In genomic region chr1:13950637-13951036, GRCh38 we compare ENCODE assay signal across 15 cellular contexts.
DNase-seq lines count a peak whose midpoint lies in the region; ATAC-seq and TF ChIP-seq lines count a peak whose summit lies in the region.
"Had no signal": no experiment of that assay in that cellular context is flagged by ENCODE, and none has a peak within 500 bp of the region (broad histone marks: within the 10 kb centered on the region; RNA-seq: fewer than 3 reads in every experiment).

No MANE protein-coding gene starts in this region.

- peaks cover 3% of the 10 kb centered on the region for H3K4me1 ChIP-seq in right cardiac atrium (ENCODE audit: control insufficient read depth, insufficient read depth, low read length)
- H3K4me1 ChIP-seq in heart right ventricle = no peaks in the 10 kb centered on the region
- H3K4me1 ChIP-seq in suprapubic skin = peaks cover 23% of the 10 kb centered on the region
- H3K4me1 ChIP-seq: BLaER1, stomach had no signal

- H3K4me3 ChIP-seq in right cardiac atrium (ENCODE audit: low read length) (no peak overlapping the region), heart right ventricle (no peak overlapping the region), NB4 (ENCODE audit: low read depth, low read length) (no peak overlapping the region), fibroblast of pulmonary artery (replicated peaks; ENCODE audit: low read depth, low read length) (no peak overlapping the region), suprapubic skin (no peak overlapping the region)
- H3K4me3 ChIP-seq: BLaER1, stomach had no signal

- no peak for ATAC-seq in right cardiac atrium
- no peak for ATAC-seq in heart right ventricle
- ATAC-seq in HG03159 (IDR thresholded peaks at IDR 0.05; ENCODE audit: unreplicated experiment) = no peak

- WGBS in right cardiac atrium = 61% methylated on average over 7 of the region's 7 CpGs
- 58 to 60% methylated on average over 7 of the region's 7 CpGs for WGBS in heart right ventricle, 2 donors
- 74% methylated on average over 7 of the region's 7 CpGs for WGBS in suprapubic skin

- TF ChIP-seq EP300 in suprapubic skin (IDR thresholded peaks at IDR 0.05) = no peak

- intact Hi-C loops in right cardiac atrium (cut with DNase I) = loop anchor here in 1 of 4 donors (10.0 kb wide), 1 partner anchor 116 kb away; no protein-coding TSS in a partner anchor
- intact Hi-C loops in heart right ventricle (cut with DNase I) = loop anchor here in 5 of 10 donors (10.0 kb wide), 2 partner anchors 116 to 126 kb away; no protein-coding TSS in a partner anchor

- H3K27me3 ChIP-seq in right cardiac atrium (ENCODE audit: control insufficient read depth, insufficient read depth) (no peaks in the 10 kb centered on the region), heart right ventricle (peaks cover 0 to 28% (median 0%) of the 10 kb centered on the region in 7 donors), suprapubic skin (no peaks in the 10 kb centered on the region)
- H3K27me3 ChIP-seq: BLaER1, stomach had no signal

- no peak for DNase-seq in right cardiac atrium
- DNase-seq in heart right ventricle = no peak
- peak; percentile 13 for DNase-seq in NB4 (ENCODE audit: low read depth)
- DNase-seq in fibroblast of pulmonary artery (ENCODE audit: low read depth) = no peak
- no peak for DNase-seq in suprapubic skin (ENCODE audit: low spot score in 2 of 2)
- DNase-seq in NCI-H1436 (lab: John Stamatoyannopoulos, UW) = no peak
- no peak for DNase-seq in NCI-H2081 treated with DMSO at 0.1 percent for 48 hours (lab: John Stamatoyannopoulos, UW)
- DNase-seq: anterior cingulate cortex; effector CD4-positive, alpha-beta T cell; GDM1; stimulated activated CD4-positive, alpha-beta T cell treated with anti-CD3 and anti-CD28 coated beads, Interleukin-4, amount 100 ng/mL, for 1 hour; stomach had no signal

- H3K27ac ChIP-seq in right cardiac atrium (ENCODE audit: low read length) (peak overlapping the region; percentile 53), heart right ventricle (peak overlapping the region in 1 of 10 donors; percentile 63), suprapubic skin (peak overlapping the region; percentile 13)
- H3K27ac ChIP-seq: BLaER1, RWPE1 had no signal

- no peaks in the 10 kb centered on the region for H3K36me3 ChIP-seq in heart right ventricle
- H3K36me3 ChIP-seq in suprapubic skin = no peaks in the 10 kb centered on the region
- H3K36me3 ChIP-seq: BLaER1, stomach had no signal

- TF ChIP-seq POLR2A in NB4 (IDR thresholded peaks at IDR 0.05; ENCODE audit: extremely low read depth, insufficient read length) = no peak
- no peak for TF ChIP-seq POLR2A in suprapubic skin (IDR thresholded peaks at IDR 0.05)

- no peaks in the 10 kb centered on the region for H3K9me3 ChIP-seq in right cardiac atrium (ENCODE audit: control insufficient read depth, low read length)
- no peaks in the 10 kb centered on the region for H3K9me3 ChIP-seq in heart right ventricle
- no peaks in the 10 kb centered on the region for H3K9me3 ChIP-seq in suprapubic skin
- H3K9me3 ChIP-seq: BLaER1, stomach had no signal

- TF ChIP-seq CTCF in heart right ventricle (IDR thresholded peaks at IDR 0.05) (peak in 3 of 9 donors; percentile 14 to 26 (median 25)), NB4 (IDR thresholded peaks at IDR 0.05; ENCODE audit: low read depth, low read length) (peak; percentile 49), fibroblast of pulmonary artery (IDR thresholded peaks at IDR 0.05; ENCODE audit: low read length, missing control alignments) (peak; percentile 16), suprapubic skin (IDR thresholded peaks at IDR 0.05) (no peak)

Comparison
In these comparisons a context has a peak if more than half of its experiments do, and no peak if none do; other contexts are left out.
1. CTCF ChIP-seq: peak in NB4 (single experiment) and fibroblast of pulmonary artery (single experiment); none in suprapubic skin (0 of 2).